ENCODE assay signal across 8 cellular contexts in the genomic region with DNA sequence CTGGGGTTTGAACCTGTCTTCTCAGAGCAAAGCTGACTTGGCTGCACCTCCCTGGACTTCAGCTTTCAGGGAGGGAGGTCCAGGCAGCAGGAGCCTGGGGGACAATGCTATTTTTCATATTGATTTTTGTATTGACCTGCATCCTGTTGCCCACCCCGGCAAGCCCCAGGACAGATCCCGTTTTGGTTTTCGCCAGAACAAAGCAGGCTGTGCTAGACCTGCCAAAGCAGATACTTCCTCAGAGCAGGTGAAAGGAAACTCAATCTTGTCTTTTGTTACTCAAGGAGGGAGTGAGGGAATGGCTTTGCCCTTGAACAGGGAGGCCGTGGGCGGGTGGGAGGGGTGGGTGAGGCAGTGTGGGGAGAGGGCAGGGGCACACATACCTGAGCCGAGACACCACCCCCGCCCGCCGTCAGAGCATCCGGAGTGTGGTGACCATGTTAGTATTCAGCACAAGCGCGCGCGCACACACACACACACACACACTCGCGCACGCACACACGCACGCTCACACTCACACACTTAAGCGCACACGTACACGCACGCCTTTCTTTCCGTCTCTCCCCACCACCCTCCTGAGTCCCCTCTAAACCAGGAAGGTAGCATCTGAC. TPM values are rescaled to one million over a fixed set of nuclear protein-coding genes. Genes with fewer than 3 reads are reported as not detected.
A peak's percentile ranks its signal among the peaks of the same experiment; 100 is the strongest.
DNase-seq lines count a peak whose midpoint lies in the region; ATAC-seq and TF ChIP-seq lines count a peak whose summit lies in the region.

No MANE protein-coding gene starts in this region.

- TF ChIP-seq EP300 in tibial nerve (IDR thresholded peaks at IDR 0.05) = no peak

- H3K9me3 ChIP-seq in tibial nerve = no peaks in the 10 kb centered on the region

- WGBS in tibial nerve, 2 donors = 61 to 62% methylated on average over 24 of the region's 24 CpGs

- peak; percentile 32 to 45 for ATAC-seq in activated CD4-positive, CD25-positive, alpha-beta regulatory T cell treated with anti-CD3 and anti-CD28 coated beads, Interleukin-2, amount 50 U/mL, for 24 hours
- peak; percentile 60 to 77 for ATAC-seq in naive thymus-derived CD8-positive, alpha-beta T cell
- ATAC-seq in HG02840 (IDR thresholded peaks at IDR 0.05; ENCODE audit: low FRiP score, unreplicated experiment) (no peak), HG03342 (IDR thresholded peaks at IDR 0.05; ENCODE audit: unreplicated experiment) (no peak), HG02623 (IDR thresholded peaks at IDR 0.05; ENCODE audit: unreplicated experiment) (no peak)

- H3K4me3 ChIP-seq in tibial nerve = peak overlapping the region in 1 of 4 donors; percentile 0

- peak overlapping the region in 3 of 4 donors; percentile 68 to 83 (median 81) for H3K27ac ChIP-seq in tibial nerve

- H3K27ac Mint-ChIP-seq in brain = peak overlapping the region; percentile 92 to 99 (median 97)
- peak overlapping the region; percentile 70 to 97 (median 94) for H3K27ac Mint-ChIP-seq in naive thymus-derived CD8-positive, alpha-beta T cell

- H3K27me3 Mint-ChIP-seq in brain = peaks cover 3% of the 10 kb centered on the region
- no peaks in the 10 kb centered on the region for H3K27me3 Mint-ChIP-seq in naive thymus-derived CD8-positive, alpha-beta T cell

- H3K36me3 Mint-ChIP-seq in brain = peaks cover 10% of the 10 kb centered on the region
- peaks cover 0 to 7% (median 0%) of the 10 kb centered on the region in 3 donors for H3K36me3 Mint-ChIP-seq in naive thymus-derived CD8-positive, alpha-beta T cell

- peaks cover 0 to 2% (median 0%) of the 10 kb centered on the region in 5 experiments for H3K9me3 Mint-ChIP-seq in brain
- no peaks in the 10 kb centered on the region for H3K9me3 Mint-ChIP-seq in naive thymus-derived CD8-positive, alpha-beta T cell

- H3K4me3 Mint-ChIP-seq in brain = peak overlapping the region; percentile 79 to 83 (median 82)
- H3K4me3 Mint-ChIP-seq in naive thymus-derived CD8-positive, alpha-beta T cell = peak overlapping the region in 9 of 10 donors; percentile 40 to 80 (median 70)

- peaks cover 93% of the 10 kb centered on the region for H3K4me1 Mint-ChIP-seq in brain
- peaks cover 36 to 72% (median 55%) of the 10 kb centered on the region in 4 donors for H3K4me1 Mint-ChIP-seq in naive thymus-derived CD8-positive, alpha-beta T cell

- no peak for TF ChIP-seq CTCF in brain (conservative IDR thresholded peaks at IDR 0.05)
- no peak for TF ChIP-seq CTCF in tibial nerve (IDR thresholded peaks at IDR 0.05)

- no peak for DNase-seq in activated CD4-positive, CD25-positive, alpha-beta regulatory T cell treated with anti-CD3 and anti-CD28 coated beads, Interleukin-2, amount 50 U/mL, for 72 hours
- DNase-seq in naive thymus-derived CD8-positive, alpha-beta T cell = peak in 7 of 10 donors; percentile 38 to 84 (median 61)
- no peak for DNase-seq in tibial nerve (ENCODE audit: low spot score in 2 of 2)

- no peaks in the 10 kb centered on the region for H3K36me3 ChIP-seq in tibial nerve

- POLR2A ChIA-PET in naive thymus-derived CD8-positive, alpha-beta T cell (lab: Charles Lee) = interaction anchor here (0.6 to 4.3 kb wide), 8 partner anchors 9 to 120 kb away, joined by 3 to 52 read pairs (median 4); no protein-coding TSS in a partner anchor

- no peaks in the 10 kb centered on the region for H3K27me3 ChIP-seq in tibial nerve

- H3K4me1 ChIP-seq in tibial nerve = peaks cover 0 to 73% (median 50%) of the 10 kb centered on the region in 4 donors

- no peak for TF ChIP-seq POLR2A in tibial nerve (IDR thresholded peaks at IDR 0.05)

RNA-seq across cellular contexts. Expression of a gene that starts 59.5 kb away (rescaled TPM):
- polyA plus RNA-seq in brain (ENCODE audit: insufficient read depth, low read depth, low replicate concordance) = 22.1 TPM
- 10 to 100 TPM; 33.8 to 35.2 TPM for total RNA-seq in naive thymus-derived CD8-positive, alpha-beta T cell
- 1 to 10 TPM; 1.5 to 4.0 (median 2.3) TPM for polyA plus RNA-seq in naive thymus-derived CD8-positive, alpha-beta T cell
- total RNA-seq in tibial nerve = 10 to 100 TPM; 32.9 to 52.7 (median 45.9) TPM

Comparison
In these comparisons a context has a peak if more than half of its experiments do, and no peak if none do; other contexts are left out.
1. ATAC-seq: peak in activated CD4-positive, CD25-positive, alpha-beta regulatory T cell treated with anti-CD3 and anti-CD28 coated beads, Interleukin-2, amount 50 U/mL, for 24 hours (2 of 2) and naive thymus-derived CD8-positive, alpha-beta T cell (2 of 2); none in HG02840 (single experiment), HG03342 (single experiment) and HG02623 (single experiment).
2. DNase-seq: peak in naive thymus-derived CD8-positive, alpha-beta T cell (7 of 10); none in activated CD4-positive, CD25-positive, alpha-beta regulatory T cell treated with anti-CD3 and anti-CD28 coated beads, Interleukin-2, amount 50 U/mL, for 72 hours (single experiment) and tibial nerve (0 of 2).